ENCODE assay signal across 8 cellular contexts in genomic region chr14:86038401-86038985, GRCh38.
A peak's percentile ranks its signal among the peaks of the same experiment; 100 is the strongest.
DNase-seq lines count a peak whose midpoint lies in the region; ATAC-seq and TF ChIP-seq lines count a peak whose summit lies in the region.

No MANE protein-coding gene starts in this region.

- ATAC-seq in GM18508 (IDR thresholded peaks at IDR 0.05; ENCODE audit: insufficient read depth, unreplicated experiment) = peak; percentile 84
- ATAC-seq in HG02981 (IDR thresholded peaks at IDR 0.05; ENCODE audit: unreplicated experiment) = peak; percentile 86
- peak in 1 of 2 donors; percentile 46 for ATAC-seq in gastrocnemius medialis
- no peak for ATAC-seq in GM18517 (IDR thresholded peaks at IDR 0.05; ENCODE audit: unreplicated experiment)

- no peaks in the 10 kb centered on the region for H3K4me1 ChIP-seq in gastrocnemius medialis

- no peak for TF ChIP-seq POLR2A in gastrocnemius medialis (IDR thresholded peaks at IDR 0.05)

- H3K4me3 ChIP-seq in AG04449 (ENCODE audit: low read depth, low read length) (no peak overlapping the region), gastrocnemius medialis (no peak overlapping the region)

- DNase-seq in AG04449 (ENCODE audit: low read depth, low spot score) (no peak), NCI-H460 (ENCODE audit: extremely low read depth, low read depth) (peak; percentile 51), activated T-cell treated with anti-CD3 and anti-CD28 coated beads for 1 hour (ENCODE audit: low read depth) (peak; percentile 16), glomerular visceral epithelial cell (ENCODE audit: extremely low spot score) (peak; percentile 23), gastrocnemius medialis (peak in 1 of 2 donors; percentile 17)

- no peaks in the 10 kb centered on the region for H3K36me3 ChIP-seq in gastrocnemius medialis

- H3K27me3 ChIP-seq in gastrocnemius medialis = no peaks in the 10 kb centered on the region

- no peaks in the 10 kb centered on the region for H3K9me3 ChIP-seq in gastrocnemius medialis

- no peak overlapping the region for H3K27ac ChIP-seq in gastrocnemius medialis

- POLR2A ChIA-PET in AG04449 (lab: Yijun Ruan, JAX) = no interaction called here

- in situ Hi-C loops in gastrocnemius medialis (cut with MboI; ENCODE audit: low sequenced_read_pairs in 4 of 4) = no loop called here

- TF ChIP-seq CTCF in AG04449 (IDR thresholded peaks at IDR 0.05; ENCODE audit: insufficient read depth, low read length, missing control alignments) (peak; percentile 82), gastrocnemius medialis (IDR thresholded peaks at IDR 0.05 in 4 of 5, conservative IDR thresholded peaks at IDR 0.05 in 1 of 5) (peak in 4 of 5 experiments; percentile 12 to 63 (median 30))

- CTCF ChIA-PET in AG04449 (lab: Yijun Ruan, JAX) = interaction anchor here (1.2 to 2.6 kb wide), 3 partner anchors 9 to 19 kb away, joined by 3 to 8 read pairs (median 3); no protein-coding TSS in a partner anchor

- intact Hi-C loops in gastrocnemius medialis (cut with DNase I; ENCODE audit: low total_unique reads) = no loop called here
